ENCODE assay signal across 10 cellular contexts in genomic region chr6:98039876-98040605, GRCh38.
A peak's percentile ranks its signal among the peaks of the same experiment; 100 is the strongest.
DNase-seq lines count a peak whose midpoint lies in the region; ATAC-seq, FAIRE-seq and TF ChIP-seq lines count a peak whose summit lies in the region.
"Had no signal": no experiment of that assay in that cellular context is flagged by ENCODE, and none has a peak within 500 bp of the region (broad histone marks: within the 10 kb centered on the region; RNA-seq: fewer than 3 reads in every experiment).

No MANE protein-coding gene starts in this region.

- H3K9me3 Mint-ChIP-seq in activated T-helper 1 cell treated with anti-CD3 and anti-CD28 coated beads, Interleukin-12 subunit alpha, Interleukin-12 subunit beta, Interleukin-2, Interleukin-4 antibody, amounts not matched to agents 30 ng/mL and 10 ng/mL and 1 ng/mL, durations not matched to agents 14 hours and 24 hours and 36 hours: no peaks in the 10 kb centered on the region

- H2AFZ ChIP-seq in HCT116 (ENCODE audit: low read depth, low read length, poor library complexity, severe bottlenecking): no peak overlapping the region

- H4K20me1 ChIP-seq in HCT116 (ENCODE audit: insufficient read depth): no peaks in the 10 kb centered on the region

- H3K36me3 Mint-ChIP-seq in activated T-helper 1 cell treated with anti-CD3 and anti-CD28 coated beads, Interleukin-12 subunit alpha, Interleukin-12 subunit beta, Interleukin-2, Interleukin-4 antibody, amounts not matched to agents 30 ng/mL and 10 ng/mL and 1 ng/mL, durations not matched to agents 14 hours and 24 hours and 36 hours (ENCODE audit: low read depth): no peaks in the 10 kb centered on the region

- no peaks in the 10 kb centered on the region for H3K36me3 ChIP-seq in HCT116 (ENCODE audit: control insufficient read depth in 1 of 2, insufficient read depth in 2 of 2, low read length in 2 of 2)

- intact Hi-C loops in HCT116 (cut with micrococcal nuclease) (loop anchor here (2.0 to 10.0 kb wide), 3 partner anchors 333 to 975 kb away; no protein-coding TSS in a partner anchor), left colon (cut with DNase I, micrococcal nuclease) (no loop called here)
- intact Hi-C loops in activated T-helper 1 cell treated with anti-CD3 and anti-CD28 coated beads, Interleukin-12 subunit alpha, Interleukin-12 subunit beta, Interleukin-2, Interleukin-4 antibody, amounts not matched to agents 30 ng/mL and 10 ng/mL and 1 ng/mL, durations not matched to agents 14 hours and 24 hours and 36 hours (cut with micrococcal nuclease): no loop called here

- ATAC-seq in HCT116 (no peak), left colon (no peak)

- H3K4me3 Mint-ChIP-seq in activated T-helper 1 cell treated with anti-CD3 and anti-CD28 coated beads, Interleukin-12 subunit alpha, Interleukin-12 subunit beta, Interleukin-2, Interleukin-4 antibody, amounts not matched to agents 30 ng/mL and 10 ng/mL and 1 ng/mL, durations not matched to agents 14 hours and 24 hours and 36 hours: no peak overlapping the region

- DNase-seq in HCT116 (ENCODE audit: low read depth, low spot score) (no peak), amniotic epithelial cell (ENCODE audit: low read depth) (peak; percentile 0), kidney tubule cell (ENCODE audit: low spot score) (peak; percentile 12), left colon (no peak), GOT3 (lab: John Stamatoyannopoulos, UW) (no peak), urothelium cell line (ENCODE audit: low spot score) (no peak)
- DNase-seq in activated T-helper 1 cell treated with anti-CD3 and anti-CD28 coated beads, Interleukin-12 subunit alpha, Interleukin-12 subunit beta, Interleukin-2, Interleukin-4 antibody, amounts not matched to agents 30 ng/mL and 10 ng/mL and 1 ng/mL, durations not matched to agents 14 hours and 24 hours and 36 hours (ENCODE audit: low spot score): no peak
- DNase-seq: activated T-cell treated with anti-CD3 and anti-CD28 coated beads for 4 hours had no signal

- CTCF ChIA-PET in HCT116 (lab: Charles Lee): no interaction called here

- no TSS peak for BruUV-seq in HCT116 (replicated peaks; lab: Mats Ljungman, UMichigan)

- H3K9me2 ChIP-seq in HCT116 (ENCODE audit: insufficient read depth): no peaks in the 10 kb centered on the region

- H3K9ac ChIP-seq in HCT116 (ENCODE audit: low read length): no peak overlapping the region

- no peak overlapping the region for H3K4me2 ChIP-seq in HCT116 (ENCODE audit: low read length)

- no peaks in the 10 kb centered on the region for H3K4me1 ChIP-seq in HCT116 (ENCODE audit: control insufficient read depth in 1 of 2, insufficient read depth in 2 of 2, low read length in 2 of 2)

- H3K27ac Mint-ChIP-seq in activated T-helper 1 cell treated with anti-CD3 and anti-CD28 coated beads, Interleukin-12 subunit alpha, Interleukin-12 subunit beta, Interleukin-2, Interleukin-4 antibody, amounts not matched to agents 30 ng/mL and 10 ng/mL and 1 ng/mL, durations not matched to agents 14 hours and 24 hours and 36 hours: no peak overlapping the region

- H3K27ac ChIP-seq in C4-2B: no peak overlapping the region
- H3K27ac ChIP-seq in HCT116 (ENCODE audit: low read depth, low read length): no peak overlapping the region

- H3K27me3 ChIP-seq in HCT116 (ENCODE audit: insufficient read depth, low read length): peaks cover 42% of the 10 kb centered on the region

- no peak for FAIRE-seq in urothelium cell line (lab: Jason Lieb, UNC)
- FAIRE-seq: HTR-8/SVneo had no signal

- TF ChIP-seq RAD21 in HCT116 (IDR thresholded peaks at IDR 0.05; ENCODE audit: low read depth): peak; percentile 49

- TF ChIP-seq CTCF in C4-2B (conservative IDR thresholded peaks at IDR 0.05): peak; percentile 32
- TF ChIP-seq CTCF in HCT116 (IDR thresholded peaks at IDR 0.05 in 2 of 3, conservative IDR thresholded peaks at IDR 0.05 in 1 of 3; ENCODE audit: borderline replicate concordance in 1 of 3, insufficient read depth in 1 of 3, low read depth in 2 of 3, low read length in 2 of 3): peak in 1 of 3 experiments; percentile 45; a peak in 2 of 6 replicates

- H3K4me1 Mint-ChIP-seq in activated T-helper 1 cell treated with anti-CD3 and anti-CD28 coated beads, Interleukin-12 subunit alpha, Interleukin-12 subunit beta, Interleukin-2, Interleukin-4 antibody, amounts not matched to agents 30 ng/mL and 10 ng/mL and 1 ng/mL, durations not matched to agents 14 hours and 24 hours and 36 hours (ENCODE audit: low read depth): no peaks in the 10 kb centered on the region

- no peak for TF ChIP-seq POLR2A in HCT116 (IDR thresholded peaks at IDR 0.05; ENCODE audit: borderline replicate concordance, extremely low read depth, insufficient read depth, insufficient read length)

- POLR2A ChIA-PET in HCT116 (lab: Charles Lee): no interaction called here

- H3K79me2 ChIP-seq in HCT116 (ENCODE audit: insufficient read depth, low read length): no peaks in the 10 kb centered on the region

- H3K27me3 Mint-ChIP-seq in activated T-helper 1 cell treated with anti-CD3 and anti-CD28 coated beads, Interleukin-12 subunit alpha, Interleukin-12 subunit beta, Interleukin-2, Interleukin-4 antibody, amounts not matched to agents 30 ng/mL and 10 ng/mL and 1 ng/mL, durations not matched to agents 14 hours and 24 hours and 36 hours (ENCODE audit: insufficient read depth): no peaks in the 10 kb centered on the region

- H3K4me3 ChIP-seq in HCT116 (replicated peaks in 1 of 2; ENCODE audit: low read depth in 1 of 2, low read length in 2 of 2): no peak overlapping the region

- RAD21 ChIA-PET in HCT116 (lab: Charles Lee; ENCODE audit: low non-redundant PET in 1 of 2, low total read pairs in 2 of 2, uncharacterized antibody in 2 of 2, unreplicated experiment in 2 of 2): no interaction called here

- no peaks in the 10 kb centered on the region for H3K9me3 ChIP-seq in HCT116 (ENCODE audit: control insufficient read depth in 1 of 2, insufficient read depth in 1 of 2, low read depth in 1 of 2, low read length in 2 of 2)

TF ChIP-seq in HCT116, 20 proteins besides CTCF, POLR2A, EP300 and RAD21:
- TF ChIP-seq CBX3 (IDR thresholded peaks at IDR 0.05; ENCODE audit: low read depth) (no peak), ZBTB33 (IDR thresholded peaks at IDR 0.05; ENCODE audit: extremely low read depth, insufficient replicate concordance, low read length) (no peak), ZNF274 (IDR thresholded peaks at IDR 0.05; ENCODE audit: low read depth, low read length) (no peak), FOSL1 (IDR thresholded peaks at IDR 0.05; ENCODE audit: low read depth) (no peak), ATF3 (IDR thresholded peaks at IDR 0.05) (no peak), JUND (IDR thresholded peaks at IDR 0.05) (no peak)

Comparison
In these comparisons a context has a peak if more than half of its experiments do, and no peak if none do; other contexts are left out.
1. DNase-seq: peak in amniotic epithelial cell (single experiment) and kidney tubule cell (single experiment); none in HCT116 (single experiment), left colon (0 of 2), GOT3 (single experiment), urothelium cell line (single experiment) and activated T-helper 1 cell treated with anti-CD3 and anti-CD28 coated beads, Interleukin-12 subunit alpha, Interleukin-12 subunit beta, Interleukin-2, Interleukin-4 antibody, amounts not matched to agents 30 ng/mL and 10 ng/mL and 1 ng/mL, durations not matched to agents 14 hours and 24 hours and 36 hours (single experiment).